In the genomic region with DNA sequence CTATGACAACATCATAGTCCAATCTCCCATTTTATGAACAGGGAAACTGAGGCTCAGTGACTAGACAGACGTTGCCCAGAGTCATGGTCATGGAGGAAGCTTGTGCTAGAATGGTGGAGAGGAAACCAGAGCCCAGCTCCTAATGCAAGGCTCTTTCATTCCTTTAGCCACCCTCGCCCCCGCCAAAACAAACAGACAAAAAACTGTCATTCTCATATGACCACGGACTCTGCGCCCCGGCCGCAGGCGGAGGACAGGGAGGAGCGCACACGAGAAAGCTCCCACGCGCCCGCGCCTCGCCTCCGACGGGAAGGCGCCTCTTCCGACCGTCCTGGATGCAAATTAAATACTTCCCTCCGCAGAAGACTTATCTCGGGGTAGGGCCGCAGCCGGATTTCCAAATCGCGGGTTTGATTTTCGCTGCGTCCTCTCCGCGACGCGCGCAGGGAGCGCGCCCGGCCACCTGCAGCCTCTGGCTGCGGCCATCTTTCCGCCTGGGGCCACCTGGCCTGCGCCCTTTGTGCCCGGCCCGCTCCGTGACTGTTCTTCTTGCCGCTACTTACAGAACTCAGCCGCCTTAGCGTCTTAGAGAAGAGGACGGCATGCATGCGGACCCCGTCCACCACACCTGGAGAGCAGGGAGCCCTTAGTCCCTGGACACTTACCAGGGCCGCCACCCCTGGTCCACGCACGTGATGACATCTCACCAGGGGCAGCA, we compare ENCODE assay signal across 8 cellular contexts. TPM values are rescaled to one million over a fixed set of nuclear protein-coding genes. Genes with fewer than 3 reads are reported as not detected.
DNase-seq lines count a peak whose midpoint lies in the region; ATAC-seq and TF ChIP-seq lines count a peak whose summit lies in the region.

No MANE protein-coding gene starts in this region.

- H3K4me1 ChIP-seq in Panc1 (ENCODE audit: control insufficient read depth, insufficient read depth, low read length) (peaks cover 17% of the 10 kb centered on the region), right atrium auricular region (peaks cover 0 to 66% of the 10 kb centered on the region in 2 donors)

- H3K4me3 ChIP-seq in AG04449 (ENCODE audit: low read depth, low read length) (peak overlapping the region; percentile 60), Panc1 (ENCODE audit: low read depth in 2 of 2, low read length in 2 of 2) (peak overlapping the region; percentile 66 to 69), right atrium auricular region (peak overlapping the region; percentile 79 to 84)

- no peaks in the 10 kb centered on the region for H3K9me3 Mint-ChIP-seq in activated naive CD8-positive, alpha-beta T cell treated with anti-CD3 and anti-CD28 coated beads, Interleukin-2, amount 10 ng/mL, durations not matched to agents 7 days and 5 days

- ATAC-seq in GM18873 (IDR thresholded peaks at IDR 0.05; ENCODE audit: low FRiP score, unreplicated experiment) (peak; percentile 22), HG03108 (IDR thresholded peaks at IDR 0.05; ENCODE audit: unreplicated experiment) (peak; percentile 22), Panc1 (peak; percentile 41), sciatic nerve (peak; percentile 55)
- peak; percentile 5 for ATAC-seq in activated naive CD8-positive, alpha-beta T cell treated with anti-CD3 and anti-CD28 coated beads, Interleukin-2, amount 10 ng/mL, durations not matched to agents 7 days and 5 days (ENCODE audit: low read depth)

- H3K27me3 Mint-ChIP-seq in activated naive CD8-positive, alpha-beta T cell treated with anti-CD3 and anti-CD28 coated beads, Interleukin-2, amount 10 ng/mL, durations not matched to agents 7 days and 5 days: no peaks in the 10 kb centered on the region

- intact Hi-C loops in Panc1 (cut with micrococcal nuclease; ENCODE audit: unreplicated experiment) (loop anchor here (10.0 kb wide), 1 partner anchor 63 kb away; no protein-coding TSS in a partner anchor), sciatic nerve (cut with DNase I) (loop anchor here (10.0 kb wide), 1 partner anchor 97 kb away; no protein-coding TSS in a partner anchor)

- CTCF ChIA-PET in AG04449 (lab: Yijun Ruan, JAX): interaction anchor here (0.8 to 1.0 kb wide), 3 partner anchors 15 to 107 kb away, joined by 3 to 4 read pairs (median 3); no protein-coding TSS in a partner anchor
- CTCF ChIA-PET in Panc1 (lab: Charles Lee): no interaction called here

- H3K4me1 Mint-ChIP-seq in activated naive CD8-positive, alpha-beta T cell treated with anti-CD3 and anti-CD28 coated beads, Interleukin-2, amount 10 ng/mL, durations not matched to agents 7 days and 5 days: peaks cover 28% of the 10 kb centered on the region

- TSS peak; percentile 91 for BruUV-seq in Panc1 (replicated peaks; lab: Mats Ljungman, UMichigan)

- no peaks in the 10 kb centered on the region for H3K27me3 ChIP-seq in Panc1 (ENCODE audit: control insufficient read depth, insufficient read depth, low read length)
- H3K27me3 ChIP-seq in right atrium auricular region: no peaks in the 10 kb centered on the region

- H3K9me3 ChIP-seq in Panc1 (ENCODE audit: control insufficient read depth, insufficient read depth, low read depth, low read length) (no peaks in the 10 kb centered on the region), right atrium auricular region (no peaks in the 10 kb centered on the region)

- H3K36me3 ChIP-seq in Panc1 (ENCODE audit: control insufficient read depth, insufficient read depth, low read length) (0 out of 2 replicates have a peak, but pooled peaks cover under 1% of the 10 kb centered on the region), right atrium auricular region (peaks cover 3% of the 10 kb centered on the region)

- no peak for TF ChIP-seq CTCF in AG04449 (IDR thresholded peaks at IDR 0.05; ENCODE audit: insufficient read depth, low read length, missing control alignments)
- no peak for TF ChIP-seq CTCF in Panc1 (IDR thresholded peaks at IDR 0.05)
- no peak for TF ChIP-seq CTCF in right atrium auricular region (IDR thresholded peaks at IDR 0.05)

- DNase-seq in AG04449 (ENCODE audit: low read depth, low spot score) (no peak), Panc1 (ENCODE audit: low read depth, low spot score) (no peak), right atrium auricular region (ENCODE audit: low spot score) (peak; percentile 76), sciatic nerve (ENCODE audit: low spot score) (peak; percentile 78), NCI-H146 (lab: John Stamatoyannopoulos, UW) (no peak)
- DNase-seq in activated naive CD8-positive, alpha-beta T cell treated with anti-CD3 and anti-CD28 coated beads, Interleukin-2, amount 10 ng/mL, durations not matched to agents 7 days and 5 days: peak; percentile 61

- in situ Hi-C loops in Panc1 (cut with HindIII; ENCODE audit: low pct_unique_long_range_greater_than_20kb, low sequenced_read_pairs): no loop called here

- POLR2A ChIA-PET in AG04449 (lab: Yijun Ruan, JAX): interaction anchor here (0.6 to 1.1 kb wide), 2 partner anchors 10 kb away, joined by 3 read pairs; no protein-coding TSS in a partner anchor
- POLR2A ChIA-PET in Panc1 (lab: Charles Lee): no interaction called here
- POLR2A ChIA-PET in activated naive CD8-positive, alpha-beta T cell treated with anti-CD3 and anti-CD28 coated beads, Interleukin-2, amount 10 ng/mL, durations not matched to agents 7 days and 5 days (lab: Charles Lee): interaction anchor here (1.0 to 1.1 kb wide), 3 partner anchors 9 to 101 kb away, joined by 3 to 4 read pairs (median 3); no protein-coding TSS in a partner anchor

- H3K27ac ChIP-seq in Panc1 (ENCODE audit: low read length) (peak overlapping the region; percentile 84), right atrium auricular region (peak overlapping the region; percentile 91 to 95)

- peak overlapping the region; percentile 86 for H3K4me3 Mint-ChIP-seq in activated naive CD8-positive, alpha-beta T cell treated with anti-CD3 and anti-CD28 coated beads, Interleukin-2, amount 10 ng/mL, durations not matched to agents 7 days and 5 days

- peak overlapping the region; percentile 83 for H3K27ac Mint-ChIP-seq in activated naive CD8-positive, alpha-beta T cell treated with anti-CD3 and anti-CD28 coated beads, Interleukin-2, amount 10 ng/mL, durations not matched to agents 7 days and 5 days

- H3K36me3 Mint-ChIP-seq in activated naive CD8-positive, alpha-beta T cell treated with anti-CD3 and anti-CD28 coated beads, Interleukin-2, amount 10 ng/mL, durations not matched to agents 7 days and 5 days: peaks cover 14% of the 10 kb centered on the region

RNA-seq across cellular contexts. Expression of a gene that starts 0.6 kb away (rescaled TPM):
- 169 TPM for total RNA-seq in Panc1 (2021; ENCODE audit: unreplicated experiment)
- 34.8 TPM for polyA plus RNA-seq in Panc1 (2012; ENCODE audit: insufficient read length)
- total RNA-seq in activated naive CD8-positive, alpha-beta T cell treated with anti-CD3 and anti-CD28 coated beads, Interleukin-2, amount 10 ng/mL, durations not matched to agents 7 days and 5 days: 10 to 100 TPM; 56.3 to 57.0 TPM
- 100 to 1,000 TPM; 188 to 284 TPM for total RNA-seq in right atrium auricular region
- total RNA-seq in sciatic nerve: 124 TPM

Comparison
In these comparisons a context has a peak if more than half of its experiments do, and no peak if none do; other contexts are left out.
1. DNase-seq: peak in activated naive CD8-positive, alpha-beta T cell treated with anti-CD3 and anti-CD28 coated beads, Interleukin-2, amount 10 ng/mL, durations not matched to agents 7 days and 5 days (single experiment), right atrium auricular region (single experiment) and sciatic nerve (single experiment); none in AG04449 (single experiment), Panc1 (single experiment) and NCI-H146 (single experiment).
2. ATAC-seq: peak in every context shown above with its lines; median percentile 55 in sciatic nerve; 41 in Panc1; 22 in GM18873; 22 in HG03108; 5 in activated naive CD8-positive, alpha-beta T cell treated with anti-CD3 and anti-CD28 coated beads, Interleukin-2, amount 10 ng/mL, durations not matched to agents 7 days and 5 days.
3. Peak in every context shown above with its lines, with median percentiles within 50 percentile points of each other: H3K4me3 ChIP-seq.